Comparison of ENCODE assay signal across 15 cellular contexts in genomic region chr7:107878636-107879035, GRCh38.
"Had no signal": no experiment of that assay in that cellular context is flagged by ENCODE, and none has a peak within 500 bp of the region (broad histone marks: within the 10 kb centered on the region; RNA-seq: fewer than 3 reads in every experiment).

No MANE protein-coding gene starts in this region.

- H3K36me3 Mint-ChIP-seq: activated naive CD4-positive, alpha-beta T cell treated with anti-CD3 and anti-CD28 coated beads, Interleukin-2, amount 50 U/mL, for 24 hours; WTC11 had no signal

- H3K4me1 Mint-ChIP-seq: WTC11 had no signal

- H3K27me3 Mint-ChIP-seq: activated CD4-positive, alpha-beta T cell treated with anti-CD3 and anti-CD28 coated beads, Interleukin-2, amount 10 ng/mL, durations not matched to agents 7 days and 5 days; activated naive CD4-positive, alpha-beta T cell treated with anti-CD3 and anti-CD28 coated beads, Interleukin-2, amount 50 U/mL, for 24 hours had no signal

- H3K4me1 ChIP-seq: adrenal gland, breast epithelium had no signal

- H3K4me3 Mint-ChIP-seq: activated CD4-positive, alpha-beta T cell treated with anti-CD3 and anti-CD28 coated beads for 36 hours; activated CD4-positive, alpha-beta T cell treated with anti-CD3 and anti-CD28 coated beads, Interleukin-2, amount 10 ng/mL, durations not matched to agents 7 days and 5 days; activated naive CD4-positive, alpha-beta T cell treated with anti-CD3 and anti-CD28 coated beads, Interleukin-2, amount 50 U/mL, for 24 hours; WTC11 had no signal

- H3K27ac Mint-ChIP-seq: activated CD4-positive, alpha-beta T cell treated with anti-CD3 and anti-CD28 coated beads for 36 hours; activated CD4-positive, alpha-beta T cell treated with anti-CD3 and anti-CD28 coated beads, Interleukin-2, amount 10 ng/mL, durations not matched to agents 7 days and 5 days; activated naive CD4-positive, alpha-beta T cell treated with anti-CD3 and anti-CD28 coated beads, Interleukin-2, amount 50 U/mL, for 24 hours; WTC11 had no signal

- H3K27ac ChIP-seq: adrenal gland, body of pancreas, breast epithelium, KMS-11 had no signal

- H3K36me3 ChIP-seq: adrenal gland, breast epithelium had no signal

- H3K4me3 ChIP-seq: adrenal gland, body of pancreas, breast epithelium had no signal

- H3K9me3 ChIP-seq: adrenal gland, body of pancreas, breast epithelium had no signal

- H3K9me3 Mint-ChIP-seq: activated CD4-positive, alpha-beta T cell treated with anti-CD3 and anti-CD28 coated beads, Interleukin-2, amount 10 ng/mL, durations not matched to agents 7 days and 5 days; activated naive CD4-positive, alpha-beta T cell treated with anti-CD3 and anti-CD28 coated beads, Interleukin-2, amount 50 U/mL, for 24 hours; WTC11 had no signal

- H3K27me3 ChIP-seq: adrenal gland, body of pancreas, breast epithelium had no signal

- DNase-seq: activated CD8-positive, alpha-beta memory T cell treated with anti-CD3 and anti-CD28 coated beads, Interleukin-2, amount 50 U/mL, for 4 hours; activated naive CD4-positive, alpha-beta T cell; activated T-cell treated with anti-CD3 and anti-CD28 coated beads, Interleukin-2, amount 50 U/mL, for 48 hours; cerebellar nuclear complex; NCI-H187 treated with DMSO at 0.1 percent for 48 hours; Right ventricle myocardium superior; T1000 had no signal
